12 cellular contexts compared by ENCODE assay signal in the genomic region with DNA sequence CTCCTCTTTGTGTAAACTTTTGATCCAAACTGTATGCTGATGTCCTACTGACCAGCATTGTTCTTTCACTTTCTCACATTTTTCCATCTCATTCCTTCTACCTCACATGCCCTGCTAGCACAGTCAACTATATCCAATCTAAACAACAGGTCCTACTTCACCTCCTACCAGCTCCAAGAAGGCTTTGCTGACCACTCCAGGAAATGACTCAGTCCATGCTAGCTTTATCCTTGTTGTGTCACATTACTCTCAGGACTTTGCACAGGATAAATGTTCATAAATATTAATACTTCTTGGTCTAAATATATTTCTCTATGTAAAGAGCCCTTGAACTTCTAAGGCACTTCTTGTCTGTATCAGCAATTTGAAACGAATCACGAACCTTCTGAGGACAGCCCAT.
DNase-seq lines count a peak whose midpoint lies in the region; ATAC-seq and TF ChIP-seq lines count a peak whose summit lies in the region.
"Had no signal": no experiment of that assay in that cellular context is flagged by ENCODE, and none has a peak within 500 bp of the region (broad histone marks: within the 10 kb centered on the region; RNA-seq: fewer than 3 reads in every experiment).

No MANE protein-coding gene starts in this region.

- peaks cover 9% of the 10 kb centered on the region for H3K4me1 ChIP-seq in fibroblast of lung (ENCODE audit: control insufficient read depth, extremely low read depth, insufficient read depth, low read length)

- peak overlapping the region; percentile 9 for H2AFZ ChIP-seq in fibroblast of lung (ENCODE audit: low read length)

- no peak overlapping the region for H3K4me3 ChIP-seq in fibroblast of lung (replicated peaks in 1 of 4; ENCODE audit: control extremely low read depth in 1 of 4, insufficient read depth in 1 of 4, low read depth in 3 of 4, low read length in 4 of 4)

- DNase-seq in HCEC 1CT (peak; percentile 91), fibroblast of lung (ENCODE audit: low read depth in 2 of 2) (peak; percentile 63 to 96), smooth muscle cell of the brain vasculature (ENCODE audit: low read depth, low spot score) (peak; percentile 54), cortex of kidney (lab: John Stamatoyannopoulos, UW) (no peak), NCI-H446 (lab: John Stamatoyannopoulos, UW) (no peak)
- DNase-seq: DMS 273 treated with DMSO at 0.1 percent for 48 hours, NCI-H1417, NCI-H526 treated with DMSO at 0.1 percent for 48 hours, SIG-M5 had no signal

- no peaks in the 10 kb centered on the region for H3K27me3 ChIP-seq in fibroblast of lung (ENCODE audit: control insufficient read depth, insufficient read depth, low read length)

- no peak overlapping the region for H3K9ac ChIP-seq in fibroblast of lung (ENCODE audit: insufficient read depth, low read length)

- no peak for TF ChIP-seq CTCF in fibroblast of lung (conservative IDR thresholded peaks at IDR 0.05 in 1 of 2, IDR thresholded peaks at IDR 0.05 in 1 of 2; ENCODE audit: low read depth in 1 of 2, low read length in 2 of 2)

- no peaks in the 10 kb centered on the region for H3K9me3 ChIP-seq in fibroblast of lung (ENCODE audit: control insufficient read depth, insufficient read depth, low read depth, low read length)

- H3K4me2 ChIP-seq in fibroblast of lung (ENCODE audit: extremely low read depth, insufficient read depth, low read length): peak overlapping the region; percentile 63

- H3K79me2 ChIP-seq in fibroblast of lung (ENCODE audit: control insufficient read depth, insufficient read depth, low read length): no peaks in the 10 kb centered on the region

- no peaks in the 10 kb centered on the region for H4K20me1 ChIP-seq in fibroblast of lung (ENCODE audit: control insufficient read depth, extremely low read depth, insufficient read depth, low read length)

- H3K36me3 ChIP-seq in fibroblast of lung (ENCODE audit: control insufficient read depth, insufficient read depth, low read length): no peaks in the 10 kb centered on the region

- H3K27ac ChIP-seq in fibroblast of lung (ENCODE audit: insufficient read depth, low read length): peak overlapping the region; percentile 19

- ATAC-seq in SK-N-SH treated with all-trans-retinoic acid at 6 μM for 48 hours (peak; percentile 89), HG03039 (IDR thresholded peaks at IDR 0.05; ENCODE audit: unreplicated experiment) (no peak)
- ATAC-seq: WTC11 had no signal

TF ChIP-seq in SK-N-SH treated with all-trans-retinoic acid at 6 μM for 48 hours, 23 proteins besides CTCF, POLR2A, EP300 and RAD21:
- TF ChIP-seq TOX (CRISPR knock-in tag; IDR thresholded peaks at IDR 0.05; ENCODE audit: borderline replicate concordance) (peak; percentile 56; the same call in 1 of the 2 replicates), ARNTL (CRISPR knock-in tag; IDR thresholded peaks at IDR 0.05; ENCODE audit: borderline replicate concordance, low read depth) (no peak), TCF4 (CRISPR knock-in tag; IDR thresholded peaks at IDR 0.05; ENCODE audit: borderline replicate concordance) (no peak)
- TF ChIP-seq, protein P1, sequence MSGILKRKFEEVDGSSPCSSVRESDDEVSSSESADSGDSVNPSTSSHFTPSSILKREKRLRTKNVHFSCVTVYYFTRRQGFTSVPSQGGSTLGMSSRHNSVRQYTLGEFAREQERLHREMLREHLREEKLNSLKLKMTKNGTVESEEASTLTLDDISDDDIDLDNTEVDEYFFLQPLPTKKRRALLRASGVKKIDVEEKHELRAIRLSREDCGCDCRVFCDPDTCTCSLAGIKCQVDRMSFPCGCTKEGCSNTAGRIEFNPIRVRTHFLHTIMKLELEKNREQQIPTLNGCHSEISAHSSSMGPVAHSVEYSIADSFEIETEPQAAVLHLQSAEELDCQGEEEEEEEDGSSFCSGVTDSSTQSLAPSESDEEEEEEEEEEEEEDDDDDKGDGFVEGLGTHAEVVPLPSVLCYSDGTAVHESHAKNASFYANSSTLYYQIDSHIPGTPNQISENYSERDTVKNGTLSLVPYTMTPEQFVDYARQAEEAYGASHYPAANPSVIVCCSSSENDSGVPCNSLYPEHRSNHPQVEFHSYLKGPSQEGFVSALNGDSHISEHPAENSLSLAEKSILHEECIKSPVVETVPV (CRISPR knock-in tag; IDR thresholded peaks at IDR 0.05): no peak
- TF ChIP-seq, protein P2, sequence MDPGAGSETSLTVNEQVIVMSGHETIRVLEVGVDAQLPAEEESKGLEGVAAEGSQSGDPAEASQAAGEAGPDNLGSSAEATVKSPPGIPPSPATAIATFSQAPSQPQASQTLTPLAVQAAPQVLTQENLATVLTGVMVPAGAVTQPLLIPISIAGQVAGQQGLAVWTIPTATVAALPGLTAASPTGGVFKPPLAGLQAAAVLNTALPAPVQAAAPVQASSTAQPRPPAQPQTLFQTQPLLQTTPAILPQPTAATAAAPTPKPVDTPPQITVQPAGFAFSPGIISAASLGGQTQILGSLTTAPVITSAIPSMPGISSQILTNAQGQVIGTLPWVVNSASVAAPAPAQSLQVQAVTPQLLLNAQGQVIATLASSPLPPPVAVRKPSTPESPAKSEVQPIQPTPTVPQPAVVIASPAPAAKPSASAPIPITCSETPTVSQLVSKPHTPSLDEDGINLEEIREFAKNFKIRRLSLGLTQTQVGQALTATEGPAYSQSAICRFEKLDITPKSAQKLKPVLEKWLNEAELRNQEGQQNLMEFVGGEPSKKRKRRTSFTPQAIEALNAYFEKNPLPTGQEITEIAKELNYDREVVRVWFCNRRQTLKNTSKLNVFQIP (CRISPR knock-in tag; IDR thresholded peaks at IDR 0.05; ENCODE audit: borderline replicate concordance, low read depth): no peak
- TF ChIP-seq, protein P3, sequence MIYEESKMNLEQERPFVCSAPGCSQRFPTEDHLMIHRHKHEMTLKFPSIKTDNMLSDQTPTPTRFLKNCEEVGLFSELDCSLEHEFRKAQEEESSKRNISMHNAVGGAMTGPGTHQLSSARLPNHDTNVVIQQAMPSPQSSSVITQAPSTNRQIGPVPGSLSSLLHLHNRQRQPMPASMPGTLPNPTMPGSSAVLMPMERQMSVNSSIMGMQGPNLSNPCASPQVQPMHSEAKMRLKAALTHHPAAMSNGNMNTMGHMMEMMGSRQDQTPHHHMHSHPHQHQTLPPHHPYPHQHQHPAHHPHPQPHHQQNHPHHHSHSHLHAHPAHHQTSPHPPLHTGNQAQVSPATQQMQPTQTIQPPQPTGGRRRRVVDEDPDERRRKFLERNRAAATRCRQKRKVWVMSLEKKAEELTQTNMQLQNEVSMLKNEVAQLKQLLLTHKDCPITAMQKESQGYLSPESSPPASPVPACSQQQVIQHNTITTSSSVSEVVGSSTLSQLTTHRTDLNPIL (CRISPR knock-in tag; IDR thresholded peaks at IDR 0.05; ENCODE audit: low read depth): no peak
- TF ChIP-seq, protein P4, sequence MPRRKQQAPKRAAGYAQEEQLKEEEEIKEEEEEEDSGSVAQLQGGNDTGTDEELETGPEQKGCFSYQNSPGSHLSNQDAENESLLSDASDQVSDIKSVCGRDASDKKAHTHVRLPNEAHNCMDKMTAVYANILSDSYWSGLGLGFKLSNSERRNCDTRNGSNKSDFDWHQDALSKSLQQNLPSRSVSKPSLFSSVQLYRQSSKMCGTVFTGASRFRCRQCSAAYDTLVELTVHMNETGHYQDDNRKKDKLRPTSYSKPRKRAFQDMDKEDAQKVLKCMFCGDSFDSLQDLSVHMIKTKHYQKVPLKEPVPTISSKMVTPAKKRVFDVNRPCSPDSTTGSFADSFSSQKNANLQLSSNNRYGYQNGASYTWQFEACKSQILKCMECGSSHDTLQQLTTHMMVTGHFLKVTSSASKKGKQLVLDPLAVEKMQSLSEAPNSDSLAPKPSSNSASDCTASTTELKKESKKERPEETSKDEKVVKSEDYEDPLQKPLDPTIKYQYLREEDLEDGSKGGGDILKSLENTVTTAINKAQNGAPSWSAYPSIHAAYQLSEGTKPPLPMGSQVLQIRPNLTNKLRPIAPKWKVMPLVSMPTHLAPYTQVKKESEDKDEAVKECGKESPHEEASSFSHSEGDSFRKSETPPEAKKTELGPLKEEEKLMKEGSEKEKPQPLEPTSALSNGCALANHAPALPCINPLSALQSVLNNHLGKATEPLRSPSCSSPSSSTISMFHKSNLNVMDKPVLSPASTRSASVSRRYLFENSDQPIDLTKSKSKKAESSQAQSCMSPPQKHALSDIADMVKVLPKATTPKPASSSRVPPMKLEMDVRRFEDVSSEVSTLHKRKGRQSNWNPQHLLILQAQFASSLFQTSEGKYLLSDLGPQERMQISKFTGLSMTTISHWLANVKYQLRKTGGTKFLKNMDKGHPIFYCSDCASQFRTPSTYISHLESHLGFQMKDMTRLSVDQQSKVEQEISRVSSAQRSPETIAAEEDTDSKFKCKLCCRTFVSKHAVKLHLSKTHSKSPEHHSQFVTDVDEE (CRISPR knock-in tag; IDR thresholded peaks at IDR 0.05): no peak

Comparison
In these comparisons a context has a peak if more than half of its experiments do, and no peak if none do; other contexts are left out.
1. DNase-seq: peak in HCEC 1CT (single experiment), fibroblast of lung (2 of 2) and smooth muscle cell of the brain vasculature (single experiment); none in cortex of kidney (single experiment) and NCI-H446 (0 of 2).